ENCODE assay signal across 14 cellular contexts in genomic region chr2:240917009-240917683, GRCh38. TPM values are rescaled to one million over a fixed set of nuclear protein-coding genes. Genes with fewer than 3 reads are reported as not detected.
DNase-seq lines count a peak whose midpoint lies in the region; TF ChIP-seq lines count a peak whose summit lies in the region.
"Had no signal": no experiment of that assay in that cellular context is flagged by ENCODE, and none has a peak within 500 bp of the region (broad histone marks: within the 10 kb centered on the region; RNA-seq: fewer than 3 reads in every experiment).

No MANE protein-coding gene starts in this region.

- H3K27me3 Mint-ChIP-seq in nephron progenitor cell (ENCODE audit: low read depth, poor library complexity) = peaks cover 22% of the 10 kb centered on the region
- peaks cover 7% of the 10 kb centered on the region for H3K27me3 Mint-ChIP-seq in T-helper 2 cell treated with Interferon-gamma antibody and Interleukin-4, amounts not matched to agents 5 μg/mL and 100 μg/mL, for 36 hours (ENCODE audit: low read depth)

- H3K36me3 ChIP-seq in H7 (replicated peaks; ENCODE audit: control insufficient read depth, insufficient read depth, low read length) (no peaks in the 10 kb centered on the region), WERI-Rb-1 (no peaks in the 10 kb centered on the region), iPS-20b (ENCODE audit: insufficient read depth, low read depth, low read length) (no peaks in the 10 kb centered on the region)

- peaks cover 8% of the 10 kb centered on the region for H3K27me3 ChIP-seq in H7 (ENCODE audit: control insufficient read depth, insufficient read depth, low read length)
- H3K27me3 ChIP-seq in WERI-Rb-1 (ENCODE audit: insufficient read depth, low read depth, severe bottlenecking) = no peaks in the 10 kb centered on the region
- H3K27me3 ChIP-seq in iPS-20b (ENCODE audit: insufficient read depth, low read length) = peaks cover 24% of the 10 kb centered on the region

- no peak overlapping the region for H3K4me3 Mint-ChIP-seq in nephron progenitor cell
- H3K4me3 Mint-ChIP-seq in T-helper 2 cell treated with Interferon-gamma antibody and Interleukin-4, amounts not matched to agents 5 μg/mL and 100 μg/mL, for 36 hours = no peak overlapping the region
- H3K4me3 Mint-ChIP-seq: activated CD4-positive, alpha-beta T cell treated with anti-CD3 and anti-CD28 coated beads for 36 hours; activated T-cell treated with anti-CD3 and anti-CD28 coated beads, Interleukin-2, amount 50 U/mL, for 72 hours had no signal

- DNase-seq in H7 = peak; percentile 80
- peak; percentile 4 for DNase-seq in WERI-Rb-1
- DNase-seq in nephron progenitor cell = no peak
- DNase-seq in T-helper 2 cell treated with Interferon-gamma antibody and Interleukin-4, amounts not matched to agents 5 μg/mL and 100 μg/mL, for 36 hours (ENCODE audit: low spot score) = no peak
- DNase-seq in NCI-H2196 (lab: John Stamatoyannopoulos, UW; ENCODE audit: unreplicated experiment) = no peak
- no peak for DNase-seq in NCI-H446 treated with DMSO at 0.1 percent for 48 hours (lab: John Stamatoyannopoulos, UW)
- DNase-seq: activated T-cell treated with anti-CD3 and anti-CD28 coated beads, Interleukin-2, amount 50 U/mL, for 72 hours had no signal

- H3K4me1 ChIP-seq in iPS-20b (ENCODE audit: insufficient read depth, low read length) = no peaks in the 10 kb centered on the region
- H3K4me1 ChIP-seq: Caco-2 had no signal

- H3K27ac ChIP-seq in WERI-Rb-1 (no peak overlapping the region), iPS-20b (ENCODE audit: low read length) (no peak overlapping the region), skin epidermis (peak overlapping the region in 16 of 21 experiments; percentile 29 to 85 (median 65))

- H3K4me1 Mint-ChIP-seq in nephron progenitor cell = peaks cover 10% of the 10 kb centered on the region
- H3K4me1 Mint-ChIP-seq in T-helper 2 cell treated with Interferon-gamma antibody and Interleukin-4, amounts not matched to agents 5 μg/mL and 100 μg/mL, for 36 hours (ENCODE audit: low read depth) = no peaks in the 10 kb centered on the region
- H3K4me1 Mint-ChIP-seq: activated CD4-positive, alpha-beta T cell treated with anti-CD3 and anti-CD28 coated beads for 36 hours had no signal

- H3K9me3 Mint-ChIP-seq in nephron progenitor cell = no peaks in the 10 kb centered on the region
- H3K9me3 Mint-ChIP-seq in T-helper 2 cell treated with Interferon-gamma antibody and Interleukin-4, amounts not matched to agents 5 μg/mL and 100 μg/mL, for 36 hours = no peaks in the 10 kb centered on the region
- H3K9me3 Mint-ChIP-seq: activated T-cell treated with anti-CD3 and anti-CD28 coated beads, Interleukin-2, amount 50 U/mL, for 72 hours had no signal

- no peak overlapping the region for H3K9ac ChIP-seq in iPS-20b (ENCODE audit: low read depth, low read length)

- H3K9me3 ChIP-seq in WERI-Rb-1 (ENCODE audit: severe bottlenecking) (no peaks in the 10 kb centered on the region), iPS-20b (ENCODE audit: insufficient read depth, low read depth, low read length) (no peaks in the 10 kb centered on the region)
- H3K9me3 ChIP-seq: Caco-2 had no signal

- H3K36me3 Mint-ChIP-seq in nephron progenitor cell (ENCODE audit: low read depth) = no peaks in the 10 kb centered on the region
- H3K36me3 Mint-ChIP-seq in T-helper 2 cell treated with Interferon-gamma antibody and Interleukin-4, amounts not matched to agents 5 μg/mL and 100 μg/mL, for 36 hours (ENCODE audit: low read depth) = no peaks in the 10 kb centered on the region

- H3K4me3 ChIP-seq in H7 (ENCODE audit: insufficient read depth, low read depth, low read length) (no peak overlapping the region; the same call in 1 of the 2 replicates), WERI-Rb-1 (ENCODE audit: low read depth, low read length) (no peak overlapping the region), iPS-20b (ENCODE audit: low read length) (peak overlapping the region; percentile 58; the same call in 1 of the 2 replicates), skin epidermis (no peak overlapping the region)

- TF ChIP-seq CTCF in WERI-Rb-1 (IDR thresholded peaks at IDR 0.05; ENCODE audit: low read depth, low read length) (no peak), nephron progenitor cell (IDR thresholded peaks at IDR 0.05) (no peak)

- no peak overlapping the region for H3K27ac Mint-ChIP-seq in nephron progenitor cell
- H3K27ac Mint-ChIP-seq in T-helper 2 cell treated with Interferon-gamma antibody and Interleukin-4, amounts not matched to agents 5 μg/mL and 100 μg/mL, for 36 hours = no peak overlapping the region
- H3K27ac Mint-ChIP-seq: activated CD4-positive, alpha-beta T cell treated with anti-CD3 and anti-CD28 coated beads for 36 hours; activated T-cell treated with anti-CD3 and anti-CD28 coated beads, Interleukin-2, amount 50 U/mL, for 72 hours had no signal

RNA-seq across cellular contexts. Expression of gene CROCC2, which starts 11.0 kb away (rescaled TPM):
- 0.38 TPM in 1 of 2 replicates, not detected in the other for total RNA-seq in H7 (2014; rRNA removed; shearing (Covaris generic))
- total RNA-seq: activated CD4-positive, alpha-beta T cell treated with anti-CD3 and anti-CD28 coated beads for 36 hours; activated T-cell treated with anti-CD3 and anti-CD28 coated beads, Interleukin-2, amount 50 U/mL, for 72 hours; Caco-2; pulmonary artery endothelial cell; temporal lobe had no signal

RNA-seq across cellular contexts. Expression of gene MAB21L4, which starts 21.2 kb away (rescaled TPM):
- total RNA-seq in H7 (2014; rRNA removed; shearing (Covaris generic)) = not detected in 2 replicates
- total RNA-seq: activated CD4-positive, alpha-beta T cell treated with anti-CD3 and anti-CD28 coated beads for 36 hours; activated T-cell treated with anti-CD3 and anti-CD28 coated beads, Interleukin-2, amount 50 U/mL, for 72 hours; LHCN-M2; pulmonary artery endothelial cell; temporal lobe had no signal

RNA-seq across cellular contexts. Expression of gene AGXT, which starts 48.5 kb away (rescaled TPM):
- not detected in 2 replicates for total RNA-seq in H7 (2014; rRNA removed; shearing (Covaris generic))
- total RNA-seq: activated CD4-positive, alpha-beta T cell treated with anti-CD3 and anti-CD28 coated beads for 36 hours; activated T-cell treated with anti-CD3 and anti-CD28 coated beads, Interleukin-2, amount 50 U/mL, for 72 hours; LHCN-M2; pulmonary artery endothelial cell; temporal lobe had no signal

Comparison
In these comparisons a context has a peak if more than half of its experiments do, and no peak if none do; other contexts are left out.
1. DNase-seq: peak in H7 (single experiment) and WERI-Rb-1 (single experiment); none in nephron progenitor cell (single experiment), T-helper 2 cell treated with Interferon-gamma antibody and Interleukin-4, amounts not matched to agents 5 μg/mL and 100 μg/mL, for 36 hours (single experiment), NCI-H2196 (single experiment) and NCI-H446 treated with DMSO at 0.1 percent for 48 hours (single experiment).
2. H3K27ac ChIP-seq: peak in skin epidermis (16 of 21); none in WERI-Rb-1 (single experiment) and iPS-20b (single experiment).